ENCODE assay signal across 8 cellular contexts in the genomic region with DNA sequence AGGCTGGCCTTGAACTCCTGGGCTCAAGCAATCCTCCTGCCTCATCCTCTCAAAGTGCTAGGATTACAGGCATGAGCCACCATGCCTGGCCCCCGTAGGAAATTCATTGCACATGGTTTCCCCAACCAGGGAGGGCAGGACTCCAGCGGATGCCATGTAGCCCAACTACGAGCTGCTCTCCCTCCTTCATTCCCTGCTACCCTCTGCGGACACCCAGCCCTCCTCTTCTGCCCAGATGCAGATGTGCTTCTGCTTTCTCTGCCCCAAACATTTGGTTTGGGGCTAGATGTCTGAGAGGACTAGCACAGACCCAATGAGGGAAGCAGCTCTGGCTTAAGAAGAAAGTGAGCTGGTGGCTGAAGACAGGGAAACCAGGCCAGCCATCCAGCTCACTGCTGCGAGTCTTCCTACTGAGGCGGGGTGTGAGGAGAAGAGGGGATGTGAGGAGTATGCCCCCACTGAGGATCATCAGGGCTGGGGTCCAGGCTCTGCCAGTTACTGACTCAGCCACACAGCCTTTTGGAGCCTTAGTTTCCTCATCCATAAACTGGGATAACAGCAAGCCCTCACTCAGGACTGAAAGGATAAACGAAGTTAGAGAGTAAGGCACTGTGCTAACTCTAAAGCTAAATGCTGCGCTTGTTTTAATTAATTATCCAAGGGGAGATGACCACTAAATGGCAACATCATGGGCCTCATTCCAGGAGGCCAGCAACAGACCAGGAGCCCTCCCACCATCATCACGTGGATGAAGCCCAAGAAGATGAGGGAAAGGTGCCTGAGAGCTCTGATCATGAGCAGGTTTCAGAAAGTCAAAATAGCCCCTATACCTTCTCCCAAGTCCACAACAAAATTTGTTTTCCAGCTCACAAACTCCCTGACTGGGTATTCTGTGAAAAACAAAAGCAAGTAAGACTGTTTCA. TPM values are rescaled to one million over a fixed set of nuclear protein-coding genes. Genes with fewer than 3 reads are reported as not detected.
DNase-seq lines count a peak whose midpoint lies in the region; ATAC-seq and TF ChIP-seq lines count a peak whose summit lies in the region.

No MANE protein-coding gene starts in this region.

- no peak for TF ChIP-seq POLR2A in vagina (IDR thresholded peaks at IDR 0.05)

- TF ChIP-seq CTCF in right atrium auricular region (IDR thresholded peaks at IDR 0.05) (no peak), vagina (IDR thresholded peaks at IDR 0.05) (no peak), brain microvascular endothelial cell (IDR thresholded peaks at IDR 0.05; ENCODE audit: low read depth, low read length, missing control alignments) (no peak)

- peaks cover 94% of the 10 kb centered on the region for H3K4me1 Mint-ChIP-seq in activated naive CD8-positive, alpha-beta T cell treated with anti-CD3 and anti-CD28 coated beads, Interleukin-2, amount 50 U/mL, for 24 hours

- intact Hi-C loops in Right ventricle myocardium superior (cut with DNase I) (no loop called here), vagina (cut with DNase I) (loop anchor here (10.0 kb wide), 1 partner anchor 61 kb away; the partner anchor contains the start of genes EEF1AKMT3 and METTL1)

- no peaks in the 10 kb centered on the region for H3K27me3 Mint-ChIP-seq in activated naive CD8-positive, alpha-beta T cell treated with anti-CD3 and anti-CD28 coated beads, Interleukin-2, amount 50 U/mL, for 24 hours

- H3K4me3 Mint-ChIP-seq in activated naive CD8-positive, alpha-beta T cell treated with anti-CD3 and anti-CD28 coated beads, Interleukin-2, amount 50 U/mL, for 24 hours: peak overlapping the region; percentile 60

- H3K27ac ChIP-seq in right atrium auricular region (peak overlapping the region; percentile 43 to 72), vagina (peak overlapping the region; percentile 34), brain microvascular endothelial cell (no peak overlapping the region)

- H3K36me3 Mint-ChIP-seq in activated naive CD8-positive, alpha-beta T cell treated with anti-CD3 and anti-CD28 coated beads, Interleukin-2, amount 50 U/mL, for 24 hours (ENCODE audit: low read depth): no peaks in the 10 kb centered on the region

- H3K4me3 ChIP-seq in right atrium auricular region (peak overlapping the region in 1 of 2 donors; percentile 25), vagina (peak overlapping the region; percentile 16 to 36), brain microvascular endothelial cell (ENCODE audit: low read depth, low read length) (no peak overlapping the region)

- DNase-seq in right atrium auricular region (ENCODE audit: low spot score) (no peak), Right ventricle myocardium superior (no peak), medulla oblongata (ENCODE audit: extremely low spot score) (peak; percentile 54), vagina (ENCODE audit: extremely low spot score in 2 of 2) (no peak), brain microvascular endothelial cell (no peak), NCI-H345 (lab: John Stamatoyannopoulos, UW) (no peak)
- DNase-seq in activated naive CD8-positive, alpha-beta T cell treated with anti-CD3 and anti-CD28 coated beads, Interleukin-2, amount 50 U/mL, for 24 hours: no peak

- H3K9me3 Mint-ChIP-seq in activated naive CD8-positive, alpha-beta T cell treated with anti-CD3 and anti-CD28 coated beads, Interleukin-2, amount 50 U/mL, for 24 hours: no peaks in the 10 kb centered on the region

- no peaks in the 10 kb centered on the region for H3K9me3 ChIP-seq in right atrium auricular region
- no peaks in the 10 kb centered on the region for H3K9me3 ChIP-seq in vagina

- H3K27me3 ChIP-seq in right atrium auricular region (no peaks in the 10 kb centered on the region), vagina (no peaks in the 10 kb centered on the region), brain microvascular endothelial cell (replicated peaks) (no peaks in the 10 kb centered on the region)

- in situ Hi-C loops in brain microvascular endothelial cell (cut with HindIII; ENCODE audit: low pct_ligation_motif_present, low sequenced_read_pairs): no loop called here

- ATAC-seq in Right ventricle myocardium superior (ENCODE audit: poor library complexity) (no peak), HG02840 (IDR thresholded peaks at IDR 0.05; ENCODE audit: low FRiP score, unreplicated experiment) (no peak)
- no peak for ATAC-seq in activated naive CD8-positive, alpha-beta T cell treated with anti-CD3 and anti-CD28 coated beads, Interleukin-2, amount 50 U/mL, for 24 hours

- H3K36me3 ChIP-seq in right atrium auricular region: peaks cover 5% of the 10 kb centered on the region
- H3K36me3 ChIP-seq in vagina: no peaks in the 10 kb centered on the region
- H3K36me3 ChIP-seq in brain microvascular endothelial cell (replicated peaks): no peaks in the 10 kb centered on the region

- peak overlapping the region; percentile 79 for H3K27ac Mint-ChIP-seq in activated naive CD8-positive, alpha-beta T cell treated with anti-CD3 and anti-CD28 coated beads, Interleukin-2, amount 50 U/mL, for 24 hours

- peaks cover 0 to 100% of the 10 kb centered on the region in 2 donors for H3K4me1 ChIP-seq in right atrium auricular region
- H3K4me1 ChIP-seq in vagina: peaks cover 100% of the 10 kb centered on the region

RNA-seq across cellular contexts. Expression of gene CTDSP2, which starts 10.9 kb away (rescaled TPM):
- 100 to 1,000 TPM in 1 of 2 donors, 10 to 100 TPM in 1; 67.6 to 105 TPM for total RNA-seq in right atrium auricular region
- total RNA-seq in Right ventricle myocardium superior: 99.5 TPM
- 108 TPM for total RNA-seq in vagina

RNA-seq across cellular contexts. Expression of gene AVIL, which starts 17.1 kb away (rescaled TPM):
- total RNA-seq in right atrium auricular region: 1 to 10 TPM; 1.3 to 2.6 TPM
- 2.1 TPM for total RNA-seq in Right ventricle myocardium superior
- 5.2 TPM for total RNA-seq in vagina

RNA-seq across cellular contexts. Expression of gene TSFM, which starts 53.0 kb away (rescaled TPM):
- 10 to 100 TPM; 20.0 to 23.2 TPM for total RNA-seq in right atrium auricular region
- 49.5 TPM for total RNA-seq in Right ventricle myocardium superior
- total RNA-seq in vagina: 17.9 TPM
